ENCODE assay signal across 24 cellular contexts in genomic region chr3:195386739-195387138, GRCh38. TPM values are rescaled to one million over a fixed set of nuclear protein-coding genes. Genes with fewer than 3 reads are reported as not detected.
DNase-seq lines count a peak whose midpoint lies in the region; ATAC-seq, FAIRE-seq and TF ChIP-seq lines count a peak whose summit lies in the region.
"Had no signal": no experiment of that assay in that cellular context is flagged by ENCODE, and none has a peak within 500 bp of the region (broad histone marks: within the 10 kb centered on the region; RNA-seq: fewer than 3 reads in every experiment).

No MANE protein-coding gene starts in this region.

- H3K4me1 Mint-ChIP-seq in WTC11 (peaks cover 25% of the 10 kb centered on the region), neural crest cell (peaks cover 18% of the 10 kb centered on the region)

- ATAC-seq in WTC11 = no peak
- ATAC-seq in HG03469 (IDR thresholded peaks at IDR 0.05; ENCODE audit: unreplicated experiment) = no peak
- ATAC-seq in GM21381 (IDR thresholded peaks at IDR 0.05; ENCODE audit: unreplicated experiment) = no peak

- H3K9me3 ChIP-seq in kidney (ENCODE audit: control insufficient read depth in 1 of 2, low read length in 2 of 2) = no peaks in the 10 kb centered on the region
- H3K9me3 ChIP-seq: BE2C, Peyer's patch had no signal

- CTCF ChIA-PET in WTC11 (lab: Charles Lee) = no interaction called here

- H3K27ac ChIP-seq in kidney (ENCODE audit: low read depth in 2 of 2, low read length in 2 of 2) = no peak overlapping the region
- H3K27ac ChIP-seq: HL-60, KMS-11, Peyer's patch had no signal

- H3K27ac Mint-ChIP-seq in WTC11 (peak overlapping the region; percentile 54), neural crest cell (ENCODE audit: unreplicated experiment) (peak overlapping the region; percentile 64)

- POLR2A ChIA-PET in WTC11 (lab: Charles Lee) = no interaction called here

- H3K36me3 ChIP-seq in kidney (ENCODE audit: control insufficient read depth in 1 of 2, insufficient read depth in 2 of 2, low read length in 2 of 2) = no peaks in the 10 kb centered on the region
- H3K36me3 ChIP-seq: BE2C had no signal

- H3K9ac ChIP-seq in kidney (ENCODE audit: low read length in 2 of 2) = no peak overlapping the region
- H3K9ac ChIP-seq: KMS-11 had no signal

- H3K36me3 Mint-ChIP-seq in WTC11 = no peaks in the 10 kb centered on the region
- peaks cover 4% of the 10 kb centered on the region for H3K36me3 Mint-ChIP-seq in neural crest cell (ENCODE audit: low read depth)
- H3K36me3 Mint-ChIP-seq: IgD-negative memory B cell had no signal

- no peaks in the 10 kb centered on the region for H3K9me3 Mint-ChIP-seq in WTC11
- H3K9me3 Mint-ChIP-seq in neural crest cell = no peaks in the 10 kb centered on the region
- H3K9me3 Mint-ChIP-seq: CD14-positive monocyte; CD8-positive, alpha-beta memory T cell; IgD-negative memory B cell had no signal

- H3K27me3 Mint-ChIP-seq in WTC11 (ENCODE audit: low read depth) = no peaks in the 10 kb centered on the region
- H3K27me3 Mint-ChIP-seq in neural crest cell (ENCODE audit: low read depth) = no peaks in the 10 kb centered on the region
- H3K27me3 Mint-ChIP-seq: CD8-positive, alpha-beta memory T cell; IgD-negative memory B cell had no signal

- intact Hi-C loops in kidney (cut with DNase I) = no loop called here

- H3K4me3 Mint-ChIP-seq in WTC11 (no peak overlapping the region), neural crest cell (no peak overlapping the region)
- H3K4me3 Mint-ChIP-seq: CD14-positive monocyte; CD8-positive, alpha-beta memory T cell; IgD-negative memory B cell had no signal

- TF ChIP-seq CTCF in WTC11 (IDR thresholded peaks at IDR 0.05) (no peak), neural crest cell (conservative IDR thresholded peaks at IDR 0.05) (no peak), kidney (IDR thresholded peaks at IDR 0.05; ENCODE audit: borderline replicate concordance, extremely low read depth, insufficient read depth) (no peak)

- no peaks in the 10 kb centered on the region for H3K4me1 ChIP-seq in kidney (ENCODE audit: control insufficient read depth in 1 of 2, insufficient read depth in 1 of 2, low read depth in 1 of 2, low read length in 2 of 2)
- H3K4me1 ChIP-seq: BE2C had no signal

- DNase-seq in H54 (ENCODE audit: insufficient read length, low spot score) (no peak), WTC11 (ENCODE audit: low spot score) (no peak), neural crest cell (ENCODE audit: low read depth, low spot score) (no peak), kidney (no peak), NCI-H1694 treated with DMSO at 0.1 percent for 48 hours (lab: John Stamatoyannopoulos, UW) (no peak)
- DNase-seq: BE2C; CD8-positive, alpha-beta memory T cell; HCEC 1CT; MM.1S; NCI-H1694; NCI-H2081; NCI-H2227 treated with DMSO at 0.1 percent for 48 hours; NCI-H69; Peyer's patch; SIG-M5 had no signal

- FAIRE-seq in H54 (lab: Jason Lieb, UNC) (peak; percentile 83), kidney (lab: Jason Lieb, UNC) (no peak)
- FAIRE-seq: D721Med, GM18507 had no signal

- TF ChIP-seq POLR2A in H54 (IDR thresholded peaks at IDR 0.05; ENCODE audit: low read depth, low read length) = no peak

- H3K4me3 ChIP-seq in kidney (ENCODE audit: low read length in 2 of 2) = no peak overlapping the region
- H3K4me3 ChIP-seq: Peyer's patch, SK-N-MC had no signal

TF ChIP-seq in WTC11, 78 proteins besides CTCF, POLR2A, EP300 and RAD21:
- TF ChIP-seq ZNF425 (CRISPR knock-in tag; conservative IDR thresholded peaks at IDR 0.05) (no peak), TEAD1 (CRISPR knock-in tag; IDR thresholded peaks at IDR 0.05) (no peak), GABPB1 (CRISPR knock-in tag; IDR thresholded peaks at IDR 0.05) (no peak), ZMAT4 (CRISPR knock-in tag; IDR thresholded peaks at IDR 0.05) (no peak), SMAD4 (CRISPR knock-in tag; IDR thresholded peaks at IDR 0.05) (no peak), CREM (CRISPR knock-in tag; IDR thresholded peaks at IDR 0.05) (no peak), NFATC4 (CRISPR knock-in tag; IDR thresholded peaks at IDR 0.05) (no peak), EMX1 (CRISPR knock-in tag; IDR thresholded peaks at IDR 0.05) (no peak)
- TF ChIP-seq, protein P1, sequence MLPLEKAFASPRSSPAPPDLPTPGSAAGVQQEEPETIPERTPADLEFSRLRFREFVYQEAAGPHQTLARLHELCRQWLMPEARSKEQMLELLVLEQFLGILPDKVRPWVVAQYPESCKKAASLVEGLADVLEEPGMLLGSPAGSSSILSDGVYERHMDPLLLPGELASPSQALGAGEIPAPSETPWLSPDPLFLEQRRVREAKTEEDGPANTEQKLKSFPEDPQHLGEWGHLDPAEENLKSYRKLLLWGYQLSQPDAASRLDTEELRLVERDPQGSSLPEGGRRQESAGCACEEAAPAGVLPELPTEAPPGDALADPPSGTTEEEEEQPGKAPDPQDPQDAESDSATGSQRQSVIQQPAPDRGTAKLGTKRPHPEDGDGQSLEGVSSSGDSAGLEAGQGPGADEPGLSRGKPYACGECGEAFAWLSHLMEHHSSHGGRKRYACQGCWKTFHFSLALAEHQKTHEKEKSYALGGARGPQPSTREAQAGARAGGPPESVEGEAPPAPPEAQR (CRISPR knock-in tag; IDR thresholded peaks at IDR 0.05) = no peak

RNA-seq across cellular contexts. Expression of gene ACAP2, which starts 56.1 kb away (rescaled TPM):
- total RNA-seq in WTC11 (2021) (39.9 to 42.4 TPM (median 42.0 TPM) in 3 replicates), neural crest cell (35.7 and 37.8 TPM in 2 replicates), kidney (50.1 TPM)
- polyA plus RNA-seq in kidney (ENCODE audit: insufficient read depth, low read depth, low replicate concordance) = 4.6 TPM
